Comparison of ENCODE assay signal across 19 cellular contexts in genomic region chr4:102878901-102879300, GRCh38.
"Had no signal": no experiment of that assay in that cellular context is flagged by ENCODE, and none has a peak within 500 bp of the region (broad histone marks: within the 10 kb centered on the region; RNA-seq: fewer than 3 reads in every experiment).

No MANE protein-coding gene starts in this region.

- ATAC-seq: activated T-cell treated with anti-CD3 and anti-CD28 coated beads, Interleukin-2, amount 50 U/mL, for 72 hours; stimulated activated memory B cell treated with anti-CD40 and anti-IgM and Interleukin-4, amounts not matched to agents 10 μg/mL and 1 μg/mL and 100 μg/mL, for 72 hours had no signal

- H3K4me3 ChIP-seq: dorsolateral prefrontal cortex, neural progenitor cell, pancreas, smooth muscle cell had no signal

- H3K27me3 ChIP-seq: dorsolateral prefrontal cortex, neural progenitor cell, pancreas had no signal

- H3K9me3 ChIP-seq: pancreas had no signal

- H2AFZ ChIP-seq: neural progenitor cell had no signal

- H3K36me3 ChIP-seq: pancreas had no signal

- DNase-seq: activated CD4-positive, alpha-beta T cell treated with anti-CD3 and anti-CD28 coated beads for 1 hour; activated CD4-positive, alpha-beta T cell treated with anti-CD3 and anti-CD28 coated beads, Interleukin-2, amount 50 U/mL, for 4 hours; activated effector memory CD4-positive, alpha-beta T cell treated with anti-CD3 and anti-CD28 coated beads, Interleukin-2, amount 50 U/mL, for 16 hours; activated naive CD4-positive, alpha-beta T cell treated with anti-CD3 and anti-CD28 coated beads, Interleukin-2, amount 50 U/mL, for 16 hours; activated T-cell treated with anti-CD3 and anti-CD28 coated beads, Interleukin-2, amount 50 U/mL, for 72 hours; dorsolateral prefrontal cortex; endodermal cell; foreskin melanocyte; glutamatergic neuron; naive B cell; stimulated activated CD4-positive, alpha-beta T cell treated with anti-CD3 and anti-CD28 coated beads, Interleukin-4, amount 100 ng/mL, for 24 hours had no signal

- H3K27ac ChIP-seq: epithelial cell of prostate, neural progenitor cell, VCaP had no signal

- H3K9ac ChIP-seq: neural progenitor cell had no signal

- H3K4me2 ChIP-seq: neural progenitor cell, smooth muscle cell had no signal

- FAIRE-seq: colon, keratinocyte, pancreas had no signal

- H3K4me1 ChIP-seq: neural progenitor cell had no signal
